In genomic region chr5:153988510-153988909, GRCh38 we compare ENCODE assay signal across 1 cellular context.
TF ChIP-seq lines count a peak whose summit lies in the region.

No MANE protein-coding gene starts in this region.

TF ChIP-seq in K562, 482 proteins besides CTCF, POLR2A, EP300 and RAD21 (continued from another document):
- no peak for TF ChIP-seq STAT6 (CRISPR knock-in tag; IDR thresholded peaks at IDR 0.05)
- TF ChIP-seq TEAD4 (IDR thresholded peaks at IDR 0.05; ENCODE audit: low read length): peak; percentile 65
- no peak for TF ChIP-seq TEAD4 (CRISPR knock-in tag; IDR thresholded peaks at IDR 0.05; ENCODE audit: borderline replicate concordance)
- TF ChIP-seq SMARCA4 (IDR thresholded peaks at IDR 0.05): no peak
- no peak for TF ChIP-seq SMARCC2 (IDR thresholded peaks at IDR 0.05; ENCODE audit: low read depth)
- TF ChIP-seq ZNF445 (CRISPR knock-in tag; IDR thresholded peaks at IDR 0.05; ENCODE audit: low read depth): no peak
- no peak for TF ChIP-seq HNRNPL (IDR thresholded peaks at IDR 0.05; ENCODE audit: low read depth, low read length)
- TF ChIP-seq ZNF507 (tag; conservative IDR thresholded peaks at IDR 0.05): no peak
- TF ChIP-seq TGIF2 (CRISPR knock-in tag; IDR thresholded peaks at IDR 0.05): no peak
- TF ChIP-seq ZNF239 (CRISPR knock-in tag; IDR thresholded peaks at IDR 0.05): no peak
- no peak for TF ChIP-seq HMGXB4 (CRISPR knock-in tag; IDR thresholded peaks at IDR 0.05)
- TF ChIP-seq ZBTB33 (CRISPR knock-in tag; IDR thresholded peaks at IDR 0.05): no peak
- no peak for TF ChIP-seq SIRT6 (IDR thresholded peaks at IDR 0.05; ENCODE audit: low read depth, low read length)
TF ChIP-seq in K562: peak in this region for 13.
